ENCODE assay signal across 1 cellular context in the genomic region with DNA sequence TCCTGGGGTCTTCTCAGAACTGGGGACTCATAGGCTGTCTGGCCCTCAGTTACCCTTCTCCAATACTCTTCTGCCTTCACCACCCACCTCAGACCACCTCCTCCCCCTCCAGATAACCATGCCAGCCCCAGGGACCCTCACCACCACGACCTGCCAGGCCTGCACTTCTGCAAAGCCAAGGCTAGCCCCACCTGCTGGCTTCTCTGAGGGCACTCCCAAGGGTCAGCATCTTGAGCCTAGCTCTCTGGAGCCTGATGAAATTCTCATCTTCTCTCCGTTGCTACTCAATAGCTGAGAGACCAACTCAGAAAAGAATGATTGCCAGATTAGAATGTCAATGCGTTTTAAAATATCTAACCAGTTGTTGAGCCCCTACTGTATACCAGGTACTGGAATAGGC.
TF ChIP-seq lines count a peak whose summit lies in the region.

No MANE protein-coding gene starts in this region.

TF ChIP-seq in WTC11, 78 proteins besides CTCF, POLR2A, EP300 and RAD21 (continued from another document):
- TF ChIP-seq, protein P1, sequence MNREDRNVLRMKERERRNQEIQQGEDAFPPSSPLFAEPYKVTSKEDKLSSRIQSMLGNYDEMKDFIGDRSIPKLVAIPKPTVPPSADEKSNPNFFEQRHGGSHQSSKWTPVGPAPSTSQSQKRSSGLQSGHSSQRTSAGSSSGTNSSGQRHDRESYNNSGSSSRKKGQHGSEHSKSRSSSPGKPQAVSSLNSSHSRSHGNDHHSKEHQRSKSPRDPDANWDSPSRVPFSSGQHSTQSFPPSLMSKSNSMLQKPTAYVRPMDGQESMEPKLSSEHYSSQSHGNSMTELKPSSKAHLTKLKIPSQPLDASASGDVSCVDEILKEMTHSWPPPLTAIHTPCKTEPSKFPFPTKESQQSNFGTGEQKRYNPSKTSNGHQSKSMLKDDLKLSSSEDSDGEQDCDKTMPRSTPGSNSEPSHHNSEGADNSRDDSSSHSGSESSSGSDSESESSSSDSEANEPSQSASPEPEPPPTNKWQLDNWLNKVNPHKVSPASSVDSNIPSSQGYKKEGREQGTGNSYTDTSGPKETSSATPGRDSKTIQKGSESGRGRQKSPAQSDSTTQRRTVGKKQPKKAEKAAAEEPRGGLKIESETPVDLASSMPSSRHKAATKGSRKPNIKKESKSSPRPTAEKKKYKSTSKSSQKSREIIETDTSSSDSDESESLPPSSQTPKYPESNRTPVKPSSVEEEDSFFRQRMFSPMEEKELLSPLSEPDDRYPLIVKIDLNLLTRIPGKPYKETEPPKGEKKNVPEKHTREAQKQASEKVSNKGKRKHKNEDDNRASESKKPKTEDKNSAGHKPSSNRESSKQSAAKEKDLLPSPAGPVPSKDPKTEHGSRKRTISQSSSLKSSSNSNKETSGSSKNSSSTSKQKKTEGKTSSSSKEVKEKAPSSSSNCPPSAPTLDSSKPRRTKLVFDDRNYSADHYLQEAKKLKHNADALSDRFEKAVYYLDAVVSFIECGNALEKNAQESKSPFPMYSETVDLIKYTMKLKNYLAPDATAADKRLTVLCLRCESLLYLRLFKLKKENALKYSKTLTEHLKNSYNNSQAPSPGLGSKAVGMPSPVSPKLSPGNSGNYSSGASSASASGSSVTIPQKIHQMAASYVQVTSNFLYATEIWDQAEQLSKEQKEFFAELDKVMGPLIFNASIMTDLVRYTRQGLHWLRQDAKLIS (CRISPR knock-in tag; IDR thresholded peaks at IDR 0.05; ENCODE audit: borderline replicate concordance): no peak
- no peak for TF ChIP-seq NFATC4 (CRISPR knock-in tag; IDR thresholded peaks at IDR 0.05)
- TF ChIP-seq, protein P2, sequence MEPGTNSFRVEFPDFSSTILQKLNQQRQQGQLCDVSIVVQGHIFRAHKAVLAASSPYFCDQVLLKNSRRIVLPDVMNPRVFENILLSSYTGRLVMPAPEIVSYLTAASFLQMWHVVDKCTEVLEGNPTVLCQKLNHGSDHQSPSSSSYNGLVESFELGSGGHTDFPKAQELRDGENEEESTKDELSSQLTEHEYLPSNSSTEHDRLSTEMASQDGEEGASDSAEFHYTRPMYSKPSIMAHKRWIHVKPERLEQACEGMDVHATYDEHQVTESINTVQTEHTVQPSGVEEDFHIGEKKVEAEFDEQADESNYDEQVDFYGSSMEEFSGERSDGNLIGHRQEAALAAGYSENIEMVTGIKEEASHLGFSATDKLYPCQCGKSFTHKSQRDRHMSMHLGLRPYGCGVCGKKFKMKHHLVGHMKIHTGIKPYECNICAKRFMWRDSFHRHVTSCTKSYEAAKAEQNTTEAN (CRISPR knock-in tag; IDR thresholded peaks at IDR 0.05): no peak
- TF ChIP-seq, protein P3, sequence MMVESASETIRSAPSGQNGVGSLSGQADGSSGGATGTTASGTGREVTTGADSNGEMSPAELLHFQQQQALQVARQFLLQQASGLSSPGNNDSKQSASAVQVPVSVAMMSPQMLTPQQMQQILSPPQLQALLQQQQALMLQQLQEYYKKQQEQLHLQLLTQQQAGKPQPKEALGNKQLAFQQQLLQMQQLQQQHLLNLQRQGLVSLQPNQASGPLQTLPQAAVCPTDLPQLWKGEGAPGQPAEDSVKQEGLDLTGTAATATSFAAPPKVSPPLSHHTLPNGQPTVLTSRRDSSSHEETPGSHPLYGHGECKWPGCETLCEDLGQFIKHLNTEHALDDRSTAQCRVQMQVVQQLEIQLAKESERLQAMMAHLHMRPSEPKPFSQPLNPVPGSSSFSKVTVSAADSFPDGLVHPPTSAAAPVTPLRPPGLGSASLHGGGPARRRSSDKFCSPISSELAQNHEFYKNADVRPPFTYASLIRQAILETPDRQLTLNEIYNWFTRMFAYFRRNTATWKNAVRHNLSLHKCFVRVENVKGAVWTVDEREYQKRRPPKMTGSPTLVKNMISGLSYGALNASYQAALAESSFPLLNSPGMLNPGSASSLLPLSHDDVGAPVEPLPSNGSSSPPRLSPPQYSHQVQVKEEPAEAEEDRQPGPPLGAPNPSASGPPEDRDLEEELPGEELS (CRISPR knock-in tag; IDR thresholded peaks at IDR 0.05): no peak
